Comparison of ENCODE assay signal across 21 cellular contexts in genomic region chr5:179955630-179956029, GRCh38. TPM values are rescaled to one million over a fixed set of nuclear protein-coding genes. Genes with fewer than 3 reads are reported as not detected.
DNase-seq lines count a peak whose midpoint lies in the region; ATAC-seq, FAIRE-seq and TF ChIP-seq lines count a peak whose summit lies in the region.
"Had no signal": no experiment of that assay in that cellular context is flagged by ENCODE, and none has a peak within 500 bp of the region (broad histone marks: within the 10 kb centered on the region; RNA-seq: fewer than 3 reads in every experiment).

No MANE protein-coding gene starts in this region.

- no peaks in the 10 kb centered on the region for H3K4me1 Mint-ChIP-seq in endodermal cell
- H3K4me1 Mint-ChIP-seq: CD4-positive, alpha-beta memory T cell; H9; IgD-negative memory B cell had no signal

- H3K27me3 Mint-ChIP-seq in endodermal cell (ENCODE audit: insufficient read depth) = no peaks in the 10 kb centered on the region
- H3K27me3 Mint-ChIP-seq: CD4-positive, alpha-beta memory T cell; IgD-negative memory B cell had no signal

- no peaks in the 10 kb centered on the region for H4K20me1 ChIP-seq in K562 (replicated peaks; ENCODE audit: control insufficient read depth, insufficient read depth, low read length)

- no peaks in the 10 kb centered on the region for H3K9me3 ChIP-seq in K562 (replicated peaks; ENCODE audit: control insufficient read depth, insufficient read depth, low read depth, low read length)
- no peaks in the 10 kb centered on the region for H3K9me3 ChIP-seq in endodermal cell (ENCODE audit: control insufficient read depth, low read length)

- H3K36me3 Mint-ChIP-seq in endodermal cell (ENCODE audit: low read depth) = peaks cover 70% of the 10 kb centered on the region

- intact Hi-C loops in K562 (cut with micrococcal nuclease) = no loop called here

- FAIRE-seq in K562 (lab: Jason Lieb, UNC) = no peak
- FAIRE-seq: A204.1, GM12892, GM18507, H1, HTR-8/SVneo had no signal

- POLR2A ChIA-PET in K562 (lab: Yijun Ruan, JAX) = interaction anchor here (1.3 kb wide), 1 partner anchor 11 kb away, joined by 3 read pairs; no protein-coding TSS in a partner anchor

- no peak for TF ChIP-seq POLR2A in K562 (conservative IDR thresholded peaks at IDR 0.05)

- no TSS peak for BruUV-seq in K562 (replicated peaks; lab: Mats Ljungman, UMichigan)

- H3K4me2 ChIP-seq in K562 (ENCODE audit: insufficient read depth, low read length) = no peak overlapping the region

- H3K9me1 ChIP-seq in K562 (ENCODE audit: control insufficient read depth, insufficient read depth, low read length) = no peaks in the 10 kb centered on the region

- no peak for ATAC-seq in K562
- ATAC-seq in HG03342 (IDR thresholded peaks at IDR 0.05; ENCODE audit: unreplicated experiment) = no peak
- no peak for ATAC-seq in GM21619 (IDR thresholded peaks at IDR 0.05; ENCODE audit: unreplicated experiment)
- no peak for ATAC-seq in HG02759 (IDR thresholded peaks at IDR 0.05; ENCODE audit: unreplicated experiment)

- no peaks in the 10 kb centered on the region for H3K9me3 Mint-ChIP-seq in endodermal cell
- H3K9me3 Mint-ChIP-seq: CD4-positive, alpha-beta memory T cell; H9 had no signal

- TF ChIP-seq CTCF in K562 (IDR thresholded peaks at IDR 0.05 in 2 of 3, conservative IDR thresholded peaks at IDR 0.05 in 1 of 3; ENCODE audit: insufficient read depth in 2 of 3, low read depth in 1 of 3, low read length in 3 of 3) = no peak
- no peak for TF ChIP-seq CTCF in endodermal cell (conservative IDR thresholded peaks at IDR 0.05)

- in situ Hi-C loops in K562 (cut with MboI) = no loop called here

- no peak overlapping the region for H3K4me3 ChIP-seq in K562
- H3K4me3 ChIP-seq in endodermal cell (ENCODE audit: low read length) = no peak overlapping the region

- H3K27ac ChIP-seq in K562 (ENCODE audit: extremely low read depth, low read depth, low read length) (no peak overlapping the region), endodermal cell (ENCODE audit: low read depth, low read length) (no peak overlapping the region), temporal lobe (ENCODE audit: low read depth, low read length) (peak overlapping the region; percentile 45)
- H3K27ac ChIP-seq: C4-2B had no signal

- H3K4me3 Mint-ChIP-seq in endodermal cell = no peak overlapping the region
- H3K4me3 Mint-ChIP-seq: CD4-positive, alpha-beta memory T cell; H9; IgD-negative memory B cell had no signal

- H3K36me3 ChIP-seq in K562 (ENCODE audit: control insufficient read depth, insufficient read depth, low read length) = no peaks in the 10 kb centered on the region
- peaks cover 61% of the 10 kb centered on the region for H3K36me3 ChIP-seq in endodermal cell (ENCODE audit: control insufficient read depth, insufficient read depth, low read length)

- H3K9ac ChIP-seq in K562 (ENCODE audit: insufficient read depth in 1 of 2, low read depth in 2 of 2, low read length in 2 of 2) (no peak overlapping the region), endodermal cell (ENCODE audit: extremely low read depth, low read length, poor library complexity, severe bottlenecking) (no peak overlapping the region)

- TF ChIP-seq EP300 in K562 (IDR thresholded peaks at IDR 0.05; ENCODE audit: low read length) = no peak

- H3K27me3 ChIP-seq in K562 (ENCODE audit: control insufficient read depth in 2 of 2, insufficient read depth in 2 of 2, low read length in 2 of 2) (no peaks in the 10 kb centered on the region), endodermal cell (ENCODE audit: control insufficient read depth, insufficient read depth, low read length, poor library complexity, severe bottlenecking) (no peaks in the 10 kb centered on the region)

- TF ChIP-seq RAD21 in K562 (CRISPR knock-in tag; conservative IDR thresholded peaks at IDR 0.05 in 1 of 2, IDR thresholded peaks at IDR 0.05 in 1 of 2) = no peak

- DNase-seq in MV-4-11 (lab: John Stamatoyannopoulos, UW) (peak; percentile 4), K562 (ENCODE audit: extremely low read depth in 1 of 4, low spot score in 3 of 4) (no peak), endodermal cell (no peak)
- DNase-seq: AML-193; CD4-positive, alpha-beta memory T cell; DMS153; DMS79; GDM1; H9; KG1 had no signal

- no peaks in the 10 kb centered on the region for H3K79me2 ChIP-seq in K562 (ENCODE audit: control insufficient read depth, insufficient read depth, low read length)

- H3K27ac Mint-ChIP-seq in endodermal cell = peak overlapping the region; percentile 34

- H3K4me1 ChIP-seq in K562 (replicated peaks in 1 of 2; ENCODE audit: control insufficient read depth in 2 of 2, insufficient read depth in 2 of 2, low read length in 2 of 2) = no peaks in the 10 kb centered on the region
- H3K4me1 ChIP-seq in endodermal cell (ENCODE audit: control insufficient read depth, insufficient read depth, low read length) = no peaks in the 10 kb centered on the region

- 46% methylated on average over 2 of the region's 2 CpGs for WGBS in K562 (ENCODE audit: insufficient coverage, low coverage, missing lambda C conversion rate)
- WGBS in endodermal cell (ENCODE audit: insufficient coverage in 1 of 2, insufficient read length in 1 of 2), 2 experiments = 95 to 100% methylated on average over 2 of the region's 2 CpGs

- H2AFZ ChIP-seq in K562 (ENCODE audit: low read depth, low read length) = no peak overlapping the region

- CTCF ChIA-PET in K562 (lab: Yijun Ruan, JAX; ENCODE audit: low intra/inter-chr PET ratio) = no interaction called here

TF ChIP-seq in K562, 482 proteins besides CTCF, POLR2A, EP300 and RAD21:
- TF ChIP-seq C11orf30 (IDR thresholded peaks at IDR 0.05; ENCODE audit: low read depth) = peak; percentile 30
- no peak for TF ChIP-seq ESRRA (IDR thresholded peaks at IDR 0.05; ENCODE audit: borderline replicate concordance, low read depth)

RNA-seq across cellular contexts. Expression of gene TBC1D9B, which starts 47.9 kb away (rescaled TPM):
- total RNA-seq in K562 (2011; cell fraction: chromatin; rRNA removed; ENCODE audit: low replicate concordance) = 150 and 367 TPM in 2 replicates
- 181 and 203 TPM in 2 replicates for total RNA-seq in K562 (2011; cell fraction: nucleolus; rRNA removed)
- total RNA-seq in K562 (2011; cell fraction: nucleoplasm; rRNA removed) = 151 and 162 TPM in 2 replicates
- 16.1 and 24.0 TPM in 2 replicates for total RNA-seq in K562 (2014; rRNA removed)
- total RNA-seq in K562 (2014; rRNA removed; fragmentation: Illumina TruSeq; extraction: Trizol) = 13.0 and 20.7 TPM in 2 replicates
- total RNA-seq in K562 (2015; rRNA removed; fragmentation: Illumina TruSeq; extraction: Trizol) = 35.8 and 36.6 TPM in 2 replicates
- total RNA-seq in K562 (2021) = 54.3 and 59.1 TPM in 2 replicates
- polyA plus RNA-seq in K562 (2011; rRNA removed) = 33.5 and 46.0 TPM in 2 replicates
- polyA plus RNA-seq in K562 (2011; cell fraction: cytosol; rRNA removed) = 29.6 and 41.6 TPM in 2 replicates
- 213 and 357 TPM in 2 replicates for polyA plus RNA-seq in K562 (2011; cell fraction: nucleus; rRNA removed)
- 42.8 and 54.1 TPM in 2 replicates for polyA plus RNA-seq in K562 (2012)
- polyA plus RNA-seq in K562 (2014; fragmentation: Illumina TruSeq; extraction: Trizol) = 33.7 and 37.5 TPM in 2 replicates
- 1 to 10 TPM; 2.9 to 4.2 TPM for polyA plus RNA-seq in K562 (2014; fragmentation: Nextera tagmentation; extraction: Ambion mirVana)
- polyA plus RNA-seq in K562 (2014; rRNA removed) = 43.7 and 51.0 TPM in 2 replicates
- 31.3 and 37.5 TPM in 2 replicates for polyA minus RNA-seq in K562 (2011; rRNA and poly(A)+ RNA removed)
- polyA minus RNA-seq in K562 (2011; cell fraction: cytosol; rRNA and poly(A)+ RNA removed) = 31.0 and 44.1 TPM in 2 replicates
- 77.8 and 93.6 TPM in 2 replicates for polyA minus RNA-seq in K562 (2011; cell fraction: nucleus; rRNA and poly(A)+ RNA removed)
- total RNA-seq in endodermal cell = 100 to 1,000 TPM; 118 to 127 TPM
- 74.4 TPM for polyA plus RNA-seq in endodermal cell (2013, experiment 1 of 2)
- polyA plus RNA-seq in endodermal cell (2013, experiment 2 of 2) = 68.1 TPM
- total RNA-seq in temporal lobe = 31.0 TPM
